ENCODE assay signal across 18 cellular contexts in the genomic region with DNA sequence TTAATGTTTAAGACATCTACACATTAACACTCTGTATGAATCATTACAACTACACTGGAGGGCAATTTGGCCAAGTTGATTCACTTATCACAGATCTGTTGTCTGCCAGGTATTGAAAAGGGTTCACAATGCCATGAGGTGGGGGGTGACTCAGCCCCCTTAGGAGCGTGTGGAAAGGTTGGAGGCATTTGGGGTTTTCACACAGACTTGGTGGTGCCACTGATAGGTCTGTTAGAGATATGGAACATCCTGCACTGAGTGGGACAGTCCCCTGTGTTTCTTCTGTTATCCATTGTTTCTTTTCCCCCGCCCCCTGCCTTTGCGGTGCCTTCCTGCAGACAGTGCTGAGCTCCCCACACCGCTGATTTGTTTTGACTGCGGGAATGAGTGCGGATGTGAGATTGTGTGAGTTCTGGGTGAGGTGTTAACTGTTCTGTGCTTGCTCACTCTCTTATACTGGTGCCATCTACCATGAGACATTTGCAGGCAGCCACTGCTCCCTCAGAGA. TPM values are rescaled to one million over a fixed set of nuclear protein-coding genes. Genes with fewer than 3 reads are reported as not detected.
A peak's percentile ranks its signal among the peaks of the same experiment; 100 is the strongest.
DNase-seq lines count a peak whose midpoint lies in the region; ATAC-seq and TF ChIP-seq lines count a peak whose summit lies in the region.
"Had no signal": no experiment of that assay in that cellular context is flagged by ENCODE, and none has a peak within 500 bp of the region (broad histone marks: within the 10 kb centered on the region; RNA-seq: fewer than 3 reads in every experiment).

No MANE protein-coding gene starts in this region.

- DNase-seq in activated T-cell treated with anti-CD3 and anti-CD28 coated beads for 48 hours (ENCODE audit: low read depth) (peak; percentile 46), activated T-cell treated with anti-CD3 and anti-CD28 coated beads for 4 hours (no peak), glomerular visceral epithelial cell (ENCODE audit: extremely low spot score) (peak; percentile 75), RWPE1 (ENCODE audit: low spot score) (no peak), NCI-H510A treated with DMSO at 0.1 percent for 48 hours (lab: John Stamatoyannopoulos, UW) (no peak)
- DNase-seq in activated CD4-positive, alpha-beta memory T cell treated with anti-CD3 and anti-CD28 coated beads, Interleukin-2, amount 10 ng/mL, durations not matched to agents 7 days and 5 days = no peak
- DNase-seq in stimulated activated CD8-positive, alpha-beta memory T cell treated with anti-CD3 and anti-CD28 coated beads, Interleukin-4, amount 100 ng/mL, for 48 hours = peak; percentile 61
- DNase-seq: adrenal gland, GDM1, islet precursor cell, Karpas-422, NCI-H146, NCI-H510A, ovary had no signal

- H3K4me3 Mint-ChIP-seq in activated CD4-positive, alpha-beta memory T cell treated with anti-CD3 and anti-CD28 coated beads, Interleukin-2, amount 10 ng/mL, durations not matched to agents 7 days and 5 days = no peak overlapping the region

- peaks cover 5% of the 10 kb centered on the region for H3K27me3 Mint-ChIP-seq in activated CD4-positive, alpha-beta memory T cell treated with anti-CD3 and anti-CD28 coated beads, Interleukin-2, amount 10 ng/mL, durations not matched to agents 7 days and 5 days

- H3K27ac Mint-ChIP-seq in activated CD4-positive, alpha-beta memory T cell treated with anti-CD3 and anti-CD28 coated beads, Interleukin-2, amount 10 ng/mL, durations not matched to agents 7 days and 5 days = peak overlapping the region; percentile 54

- no peak for TF ChIP-seq CTCF in RWPE1 (conservative IDR thresholded peaks at IDR 0.05; ENCODE audit: low read depth)

- no peak for ATAC-seq in HG02970 (IDR thresholded peaks at IDR 0.05; ENCODE audit: low FRiP score, unreplicated experiment)
- ATAC-seq: HCT116 had no signal

- peaks cover 8% of the 10 kb centered on the region for H3K4me1 Mint-ChIP-seq in activated CD4-positive, alpha-beta memory T cell treated with anti-CD3 and anti-CD28 coated beads, Interleukin-2, amount 10 ng/mL, durations not matched to agents 7 days and 5 days

- H3K27ac ChIP-seq in RWPE1 = no peak overlapping the region
- H3K27ac ChIP-seq: adrenal gland, HL-60, ovary, skin epidermis had no signal

- no peaks in the 10 kb centered on the region for H3K36me3 Mint-ChIP-seq in activated CD4-positive, alpha-beta memory T cell treated with anti-CD3 and anti-CD28 coated beads, Interleukin-2, amount 10 ng/mL, durations not matched to agents 7 days and 5 days (ENCODE audit: low read depth)

- H3K9me3 Mint-ChIP-seq in activated CD4-positive, alpha-beta memory T cell treated with anti-CD3 and anti-CD28 coated beads, Interleukin-2, amount 10 ng/mL, durations not matched to agents 7 days and 5 days = no peaks in the 10 kb centered on the region

- CTCF ChIA-PET in activated CD4-positive, alpha-beta memory T cell treated with anti-CD3 and anti-CD28 coated beads, Interleukin-2, amount 10 ng/mL, durations not matched to agents 7 days and 5 days (lab: Charles Lee) = no interaction called here
- CTCF ChIA-PET in RWPE1 (lab: Yijun Ruan, JAX) = no interaction called here

- POLR2A ChIA-PET in activated CD4-positive, alpha-beta memory T cell treated with anti-CD3 and anti-CD28 coated beads, Interleukin-2, amount 10 ng/mL, durations not matched to agents 7 days and 5 days (lab: Charles Lee) = no interaction called here
- POLR2A ChIA-PET in RWPE1 (lab: Yijun Ruan, JAX; ENCODE audit: low non-redundant PET) = no interaction called here

RNA-seq across cellular contexts. Expression of a gene that starts 9.3 kb away (rescaled TPM):
- 10 to 100 TPM; 52.7 to 56.7 TPM for total RNA-seq in activated CD4-positive, alpha-beta memory T cell treated with anti-CD3 and anti-CD28 coated beads, Interleukin-2, amount 10 ng/mL, durations not matched to agents 7 days and 5 days

RNA-seq across cellular contexts. Expression of a gene that starts 9.4 kb away (rescaled TPM):
- 10 to 100 TPM; 63.4 to 67.2 TPM for total RNA-seq in activated CD4-positive, alpha-beta memory T cell treated with anti-CD3 and anti-CD28 coated beads, Interleukin-2, amount 10 ng/mL, durations not matched to agents 7 days and 5 days

Comparison
In these comparisons a context has a peak if more than half of its experiments do, and no peak if none do; other contexts are left out.
1. DNase-seq: peak in activated T-cell treated with anti-CD3 and anti-CD28 coated beads for 48 hours (single experiment), glomerular visceral epithelial cell (single experiment) and stimulated activated CD8-positive, alpha-beta memory T cell treated with anti-CD3 and anti-CD28 coated beads, Interleukin-4, amount 100 ng/mL, for 48 hours (single experiment); none in activated T-cell treated with anti-CD3 and anti-CD28 coated beads for 4 hours (single experiment), activated CD4-positive, alpha-beta memory T cell treated with anti-CD3 and anti-CD28 coated beads, Interleukin-2, amount 10 ng/mL, durations not matched to agents 7 days and 5 days (single experiment), RWPE1 (single experiment) and NCI-H510A treated with DMSO at 0.1 percent for 48 hours (single experiment).